In the genomic region with DNA sequence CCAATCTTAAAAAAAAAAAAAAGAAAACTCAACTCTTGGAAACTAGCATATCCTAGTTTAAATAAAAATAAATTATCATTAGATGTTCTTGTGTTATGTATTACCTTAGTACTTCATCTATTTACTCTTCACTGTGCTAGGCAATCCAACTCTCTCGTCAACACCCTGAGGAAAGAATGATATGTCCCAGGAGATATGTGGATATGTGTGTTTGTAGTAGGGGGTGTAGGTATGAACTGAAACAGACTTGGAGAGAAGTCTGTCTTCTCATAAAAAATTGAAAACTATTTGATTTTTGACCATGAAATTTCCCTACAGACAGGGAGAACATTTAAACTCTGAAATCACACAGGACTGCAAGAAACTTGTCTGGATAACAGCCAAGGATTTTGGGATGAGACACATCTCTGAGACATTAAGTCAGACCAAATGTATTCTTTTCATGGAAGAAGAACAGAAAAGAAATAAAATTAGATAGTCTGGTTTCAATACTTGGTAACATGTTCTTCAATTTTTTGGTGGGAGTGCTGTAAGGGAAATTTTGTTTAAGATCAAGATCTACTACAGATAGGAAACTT, we compare ENCODE assay signal across 31 cellular contexts.
"Had no signal": no experiment of that assay in that cellular context is flagged by ENCODE, and none has a peak within 500 bp of the region (broad histone marks: within the 10 kb centered on the region; RNA-seq: fewer than 3 reads in every experiment).

No MANE protein-coding gene starts in this region.

- ATAC-seq: activated CD4-positive, CD25-positive, alpha-beta regulatory T cell treated with anti-CD3 and anti-CD28 coated beads, Interleukin-2, amount 50 U/mL, for 24 hours; activated CD8-positive, alpha-beta T cell treated with anti-CD3 and anti-CD28 coated beads for 36 hours; activated T-cell treated with anti-CD3 and anti-CD28 coated beads, Interleukin-2, amount 50 U/mL, for 4 hours; activated T-helper 17 cell treated with anti-CD3 and anti-CD28 coated beads, Interleukin-2, amount 50 U/mL, for 72 hours; body of pancreas; T-helper 17 cell had no signal

- H3K36me3 ChIP-seq: breast epithelium, cardiac muscle cell, colonic mucosa, esophagus squamous epithelium, WERI-Rb-1 had no signal

- H3K27ac ChIP-seq: body of pancreas, breast epithelium, cardiac muscle cell, colonic mucosa, epithelial cell of prostate, esophagus squamous epithelium, WERI-Rb-1 had no signal

- H3K9me3 ChIP-seq: body of pancreas, breast epithelium, colonic mucosa, esophagus squamous epithelium had no signal

- H3K36me3 Mint-ChIP-seq: activated naive CD8-positive, alpha-beta T cell had no signal

- H3K4me3 Mint-ChIP-seq: activated B cell treated with CpG ODN at 0.5 μM for 24 hours; activated CD8-positive, alpha-beta T cell treated with anti-CD3 and anti-CD28 coated beads for 36 hours; activated naive CD8-positive, alpha-beta T cell; activated T-cell treated with anti-CD3 and anti-CD28 coated beads, Interleukin-2, amount 50 U/mL, for 4 hours; activated T-helper 17 cell treated with anti-CD3 and anti-CD28 coated beads, Interleukin-2, amount 50 U/mL, for 72 hours; T-helper 17 cell; T-helper 2 cell treated with Interferon-gamma antibody and Interleukin-4, amounts not matched to agents 5 μg/mL and 100 μg/mL, for 36 hours had no signal

- H3K4me1 Mint-ChIP-seq: activated B cell treated with CpG ODN at 0.5 μM for 24 hours; activated T-helper 17 cell treated with anti-CD3 and anti-CD28 coated beads, Interleukin-2, amount 50 U/mL, for 72 hours; T-helper 17 cell had no signal

- H3K27me3 Mint-ChIP-seq: activated B cell treated with CpG ODN at 0.5 μM for 24 hours; activated CD8-positive, alpha-beta T cell treated with anti-CD3 and anti-CD28 coated beads for 36 hours; activated naive CD8-positive, alpha-beta T cell; activated T-helper 17 cell treated with anti-CD3 and anti-CD28 coated beads, Interleukin-2, amount 50 U/mL, for 72 hours; T-helper 17 cell had no signal

- H3K4me3 ChIP-seq: body of pancreas, breast epithelium, cardiac muscle cell, colonic mucosa, esophagus squamous epithelium had no signal

- H3K27me3 ChIP-seq: body of pancreas, breast epithelium, cardiac muscle cell, colonic mucosa, esophagus squamous epithelium had no signal

- DNase-seq: activated B cell treated with CpG ODN at 0.5 μM for 24 hours; activated CD4-positive, alpha-beta T cell treated with anti-CD3 and anti-CD28 coated beads for 48 hours; activated CD4-positive, alpha-beta T cell treated with anti-CD3 and anti-CD28 coated beads, Interleukin-2, amount 50 U/mL, for 1 hour; activated CD4-positive, alpha-beta T cell treated with anti-CD3 and anti-CD28 coated beads, Interleukin-2, amount 50 U/mL, for 48 hours; activated CD8-positive, alpha-beta memory T cell treated with anti-CD3 and anti-CD28 coated beads for 24 hours; activated CD8-positive, alpha-beta T cell treated with anti-CD3 and anti-CD28 coated beads for 36 hours; activated effector memory CD4-positive, alpha-beta T cell treated with Interleukin-2 at 50 U/mL for 16 hours; activated gamma-delta T cell treated with Interleukin-2 at 50 U/mL for 16 hours; activated naive CD4-positive, alpha-beta T cell treated with anti-CD3 and anti-CD28 coated beads, Interleukin-2, amount 50 U/mL, for 16 hours; activated naive CD4-positive, alpha-beta T cell treated with Interleukin-2 at 50 U/mL for 16 hours; activated T-cell treated with anti-CD3 and anti-CD28 coated beads, Interleukin-2, amount 50 U/mL, for 4 hours; amniotic stem cell; anterior cingulate cortex; body of pancreas; central memory CD4-positive, alpha-beta T cell; cerebellar nuclear complex; colonic mucosa; effector CD8-positive, alpha-beta T cell; esophagus squamous epithelium; head of caudate nucleus; T-helper 1 cell; T-helper 17 cell; T1000; WERI-Rb-1 had no signal

- H3K9me3 Mint-ChIP-seq: T-helper 2 cell treated with Interferon-gamma antibody and Interleukin-4, amounts not matched to agents 5 μg/mL and 100 μg/mL, for 36 hours had no signal

- H3K27ac Mint-ChIP-seq: activated B cell treated with CpG ODN at 0.5 μM for 24 hours; activated CD8-positive, alpha-beta T cell treated with anti-CD3 and anti-CD28 coated beads for 36 hours; activated naive CD8-positive, alpha-beta T cell; activated T-helper 17 cell treated with anti-CD3 and anti-CD28 coated beads, Interleukin-2, amount 50 U/mL, for 72 hours; T-helper 17 cell; T-helper 2 cell treated with Interferon-gamma antibody and Interleukin-4, amounts not matched to agents 5 μg/mL and 100 μg/mL, for 36 hours had no signal
